In the genomic region with DNA sequence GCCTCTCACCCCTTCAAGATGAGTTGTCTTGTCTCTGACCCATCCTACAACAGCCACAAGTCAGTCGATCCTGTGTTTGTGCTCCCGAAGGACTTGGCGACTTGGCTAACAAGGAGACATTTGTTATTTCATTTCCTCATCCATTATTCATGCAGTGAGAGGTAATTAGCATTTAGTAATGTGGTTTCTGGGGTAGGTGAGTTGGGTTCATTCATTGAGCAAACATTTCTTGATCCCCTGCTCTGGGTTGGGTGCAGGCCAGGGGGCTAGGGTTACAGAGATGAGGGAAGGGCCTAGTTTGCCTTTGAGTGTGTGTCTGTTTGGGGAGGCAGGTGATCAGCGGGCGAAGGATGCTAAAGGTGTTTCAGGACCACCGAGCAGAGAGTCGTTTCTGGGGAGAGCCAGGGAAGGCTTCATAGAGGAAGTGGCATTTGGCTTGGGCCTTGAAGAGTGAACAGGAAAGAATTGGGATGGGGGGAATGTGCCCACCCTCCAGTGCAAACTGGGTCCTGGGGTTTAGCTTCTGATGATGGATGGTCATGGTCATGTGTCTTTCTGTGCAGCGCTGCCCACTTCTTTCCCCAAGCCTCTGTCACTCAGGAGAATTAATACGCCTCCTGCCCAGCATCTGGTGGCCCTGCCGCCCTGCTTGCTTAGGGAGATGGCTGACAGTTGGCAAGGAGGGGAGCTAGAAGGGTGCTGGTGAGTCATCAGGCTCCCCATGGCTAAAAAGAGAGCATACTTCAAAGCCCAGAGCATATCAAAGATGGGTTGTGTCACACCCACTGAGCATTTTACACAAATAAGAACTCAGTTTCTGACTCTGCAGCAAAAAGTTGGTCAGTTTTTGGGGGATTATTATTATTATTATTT, we compare ENCODE assay signal across 9 cellular contexts. TPM values are rescaled to one million over a fixed set of nuclear protein-coding genes. Genes with fewer than 3 reads are reported as not detected.
DNase-seq lines count a peak whose midpoint lies in the region; TF ChIP-seq lines count a peak whose summit lies in the region.
"Had no signal": no experiment of that assay in that cellular context is flagged by ENCODE, and none has a peak within 500 bp of the region (broad histone marks: within the 10 kb centered on the region; RNA-seq: fewer than 3 reads in every experiment).

No MANE protein-coding gene starts in this region.

- TF ChIP-seq POLR2A in tibial nerve (IDR thresholded peaks at IDR 0.05) (no peak), transverse colon (IDR thresholded peaks at IDR 0.05) (no peak), stomach (IDR thresholded peaks at IDR 0.05) (no peak)

- no peaks in the 10 kb centered on the region for H3K23me2 ChIP-seq in H9 (ENCODE audit: insufficient read length, low read depth, low read length, poor library complexity, severe bottlenecking)

- H3K4me3 Mint-ChIP-seq in H9 (peak overlapping the region in 1 of 2 experiments; percentile 8; a peak in 2 of 5 replicates), neural crest cell (peak overlapping the region; percentile 69)
- peak overlapping the region; percentile 0 for H3K4me3 Mint-ChIP-seq in activated naive CD8-positive, alpha-beta T cell treated with anti-CD3 and anti-CD28 coated beads for 36 hours

- H2BK5ac ChIP-seq in H9 (ENCODE audit: insufficient read length, low read length): no peak overlapping the region

- no peak overlapping the region for H3K14ac ChIP-seq in H9 (ENCODE audit: insufficient read depth, low read length)

- no peak overlapping the region for H3K4me2 ChIP-seq in H9 (ENCODE audit: insufficient read depth, insufficient read length, low read length)

- H3K79me1 ChIP-seq in H9 (ENCODE audit: insufficient read depth, low read depth, low read length, poor library complexity, severe bottlenecking): peaks cover 4% of the 10 kb centered on the region

- peaks cover 13 to 18% of the 10 kb centered on the region in 2 experiments for H3K9me3 Mint-ChIP-seq in H9
- H3K9me3 Mint-ChIP-seq in activated naive CD8-positive, alpha-beta T cell treated with anti-CD3 and anti-CD28 coated beads for 36 hours: peaks cover under 1% of the 10 kb centered on the region
- H3K9me3 Mint-ChIP-seq in neural crest cell: peaks cover under 1% of the 10 kb centered on the region

- H3K27ac ChIP-seq in H9 (ENCODE audit: insufficient read length, low read depth, low read length) (no peak overlapping the region), tibial nerve (no peak overlapping the region), transverse colon (no peak overlapping the region), stomach (no peak overlapping the region)
- H3K27ac ChIP-seq: cardiac muscle cell had no signal

- H3K36me3 ChIP-seq in tibial nerve (peaks cover 0 to 15% (median 0%) of the 10 kb centered on the region in 3 donors), transverse colon (peaks cover 0 to 6% (median 0%) of the 10 kb centered on the region in 4 donors), stomach (peaks cover 0 to 27% (median 14%) of the 10 kb centered on the region in 4 donors)

- no peak for TF ChIP-seq EP300 in tibial nerve (IDR thresholded peaks at IDR 0.05)
- no peak for TF ChIP-seq EP300 in transverse colon (IDR thresholded peaks at IDR 0.05; ENCODE audit: low read depth)
- no peak for TF ChIP-seq EP300 in stomach (IDR thresholded peaks at IDR 0.05)

- no peak overlapping the region for H3K4me3 ChIP-seq in tibial nerve
- no peak overlapping the region for H3K4me3 ChIP-seq in transverse colon
- no peak overlapping the region for H3K4me3 ChIP-seq in stomach
- H3K4me3 ChIP-seq: cardiac muscle cell had no signal

- TF ChIP-seq CTCF in H9 (conservative IDR thresholded peaks at IDR 0.05) (no peak), neural crest cell (conservative IDR thresholded peaks at IDR 0.05) (no peak), tibial nerve (IDR thresholded peaks at IDR 0.05) (no peak), transverse colon (IDR thresholded peaks at IDR 0.05) (no peak), stomach (IDR thresholded peaks at IDR 0.05) (no peak)

- no peak overlapping the region for H2AFZ ChIP-seq in H9 (ENCODE audit: low read length)

- no peak overlapping the region for H3K9ac ChIP-seq in H9 (ENCODE audit: extremely low read depth, insufficient read length, low read length)

- no peak overlapping the region for H4K5ac ChIP-seq in H9 (ENCODE audit: insufficient read length, low read depth, low read length)

- H2BK12ac ChIP-seq in H9 (ENCODE audit: insufficient read length, low read depth, low read length): no peak overlapping the region

- H3K36me3 Mint-ChIP-seq in H9 (ENCODE audit: insufficient read depth in 1 of 3, low read depth in 3 of 3): peaks cover 38 to 57% (median 39%) of the 10 kb centered on the region in 3 experiments
- peaks cover 28% of the 10 kb centered on the region for H3K36me3 Mint-ChIP-seq in activated naive CD8-positive, alpha-beta T cell treated with anti-CD3 and anti-CD28 coated beads for 36 hours
- H3K36me3 Mint-ChIP-seq in neural crest cell (ENCODE audit: low read depth): peaks cover 27% of the 10 kb centered on the region

- H3K9me3 ChIP-seq in H9 (ENCODE audit: control insufficient read depth, low read depth, low read length) (peaks cover 4% of the 10 kb centered on the region), tibial nerve (peaks cover 0 to 6% (median 0%) of the 10 kb centered on the region in 4 donors), transverse colon (no peaks in the 10 kb centered on the region), stomach (peaks cover 0 to 5% (median 0%) of the 10 kb centered on the region in 4 donors)

- H3K23ac ChIP-seq in H9 (ENCODE audit: insufficient read length, low read depth, low read length): no peak overlapping the region

- H4K91ac ChIP-seq in H9 (ENCODE audit: insufficient read length, low read depth, low read length): no peak overlapping the region

- no peak for DNase-seq in H9
- peak; percentile 90 to 98 for DNase-seq in NCI-H524 (lab: John Stamatoyannopoulos, UW)
- peak; percentile 54 for DNase-seq in activated naive CD8-positive, alpha-beta T cell treated with anti-CD3 and anti-CD28 coated beads for 36 hours
- no peak for DNase-seq in neural crest cell (ENCODE audit: low read depth, low spot score)
- DNase-seq in tibial nerve (ENCODE audit: low spot score in 2 of 2): no peak
- no peak for DNase-seq in transverse colon
- no peak for DNase-seq in medulla oblongata (ENCODE audit: extremely low spot score)
- DNase-seq in stomach: no peak

- H3T11ph ChIP-seq in H9 (ENCODE audit: low read length): no peak overlapping the region

- H2AK5ac ChIP-seq in H9 (ENCODE audit: insufficient read length, low read length): no peak overlapping the region

- no CpG with 5 or more reads among the region's 10 CpGs for WGBS in H9 (ENCODE audit: extremely low coverage, insufficient read length, low lambda C conversion rate)
- 69 to 73% methylated on average over 10 of the region's 10 CpGs for WGBS in tibial nerve, 2 donors
- WGBS in transverse colon (ENCODE audit: low coverage in 1 of 2), 2 donors: 74 to 92% methylated on average over 6 to 10 of the region's 10 CpGs
- WGBS in stomach, 5 donors: 82 to 88% (median 88%) methylated on average over 9 to 10 of the region's 10 CpGs

- no peak overlapping the region for H2BK120ac ChIP-seq in H9 (ENCODE audit: low read depth, low read length, poor library complexity, severe bottlenecking)

- H3K27me3 ChIP-seq in H9 (ENCODE audit: insufficient read depth, low read length) (no peaks in the 10 kb centered on the region), tibial nerve (no peaks in the 10 kb centered on the region), transverse colon (no peaks in the 10 kb centered on the region), stomach (no peaks in the 10 kb centered on the region)
- H3K27me3 ChIP-seq: cardiac muscle cell had no signal

- no peak overlapping the region for H2BK15ac ChIP-seq in H9 (ENCODE audit: low read depth, low read length)

- no peak overlapping the region for H2BK20ac ChIP-seq in H9 (ENCODE audit: low read depth, low read length, poor library complexity, severe bottlenecking)

- no peak overlapping the region for H4K8ac ChIP-seq in H9 (replicated peaks; ENCODE audit: insufficient read length, low read depth, low read length)

- no peak overlapping the region for H3K56ac ChIP-seq in H9 (ENCODE audit: insufficient read length, low read depth, low read length)

- H3K27ac Mint-ChIP-seq in H9 (peak overlapping the region in 2 of 3 experiments; percentile 78 to 85; a peak in 5 of 7 replicates), neural crest cell (ENCODE audit: unreplicated experiment) (peak overlapping the region; percentile 69)
- peak overlapping the region; percentile 10 for H3K27ac Mint-ChIP-seq in activated naive CD8-positive, alpha-beta T cell treated with anti-CD3 and anti-CD28 coated beads for 36 hours

- H3K4me1 Mint-ChIP-seq in H9: peaks cover 33 to 43% of the 10 kb centered on the region in 2 experiments
- peaks cover 27% of the 10 kb centered on the region for H3K4me1 Mint-ChIP-seq in activated naive CD8-positive, alpha-beta T cell treated with anti-CD3 and anti-CD28 coated beads for 36 hours
- H3K4me1 Mint-ChIP-seq in neural crest cell: peaks cover 62% of the 10 kb centered on the region

- H3K4me1 ChIP-seq in H9 (ENCODE audit: insufficient read depth, low read length): peaks cover 10% of the 10 kb centered on the region
- H3K4me1 ChIP-seq in tibial nerve: peaks cover 0 to 8% (median 1%) of the 10 kb centered on the region in 4 donors
- H3K4me1 ChIP-seq in transverse colon: peaks cover 0 to 16% (median 7%) of the 10 kb centered on the region in 4 donors
- peaks cover 0 to 12% (median 0%) of the 10 kb centered on the region in 4 donors for H3K4me1 ChIP-seq in stomach

- no peaks in the 10 kb centered on the region; the same call in 1 of the 2 replicates for H3K79me2 ChIP-seq in H9 (ENCODE audit: insufficient read depth, low read length)

- no peak overlapping the region for H3K4ac ChIP-seq in H9 (ENCODE audit: low read depth, low read length)

- in situ Hi-C loops in transverse colon (cut with MboI; ENCODE audit: low pct_ligation_motif_present in 1 of 4, low pct_unique_long_range_greater_than_20kb in 1 of 4, low sequenced_read_pairs in 3 of 4): no loop called here

- no peaks in the 10 kb centered on the region for H4K20me1 ChIP-seq in H9 (ENCODE audit: control insufficient read depth, insufficient read depth, insufficient read length)

- H3K27me3 Mint-ChIP-seq in H9 (ENCODE audit: low read depth): no peaks in the 10 kb centered on the region
- H3K27me3 Mint-ChIP-seq in activated naive CD8-positive, alpha-beta T cell treated with anti-CD3 and anti-CD28 coated beads for 36 hours: no peaks in the 10 kb centered on the region
- H3K27me3 Mint-ChIP-seq in neural crest cell (ENCODE audit: low read depth): no peaks in the 10 kb centered on the region

- no peak overlapping the region for H3K18ac ChIP-seq in H9 (ENCODE audit: insufficient read length, low read depth, low read length)

- intact Hi-C loops in transverse colon (cut with DNase I; ENCODE audit: low total_unique reads): no loop called here
- intact Hi-C loops in stomach (cut with DNase I; ENCODE audit: low total_unique reads): no loop called here

RNA-seq across cellular contexts. Expression of gene MSI2, which starts 38.5 kb away (rescaled TPM):
- total RNA-seq in H9 (2021) (82.6 and 98.5 TPM in 2 replicates), neural crest cell (140 and 150 TPM in 2 replicates), tibial nerve (10 to 100 TPM; 11.5 to 18.3 (median 14.2) TPM), transverse colon (10 to 100 TPM; 20.6 to 36.0 (median 29.3) TPM), stomach (10 to 100 TPM; 11.7 to 72.4 (median 30.8) TPM)
- 10 to 100 TPM; 48.0 to 49.4 TPM for total RNA-seq in activated naive CD8-positive, alpha-beta T cell treated with anti-CD3 and anti-CD28 coated beads for 36 hours
- polyA plus RNA-seq in stomach: 10 to 100 TPM in 2 of 3 donors, 1 to 10 TPM in 1; 8.3 to 15.8 (median 10.7) TPM

Comparison
In these comparisons a context has a peak if more than half of its experiments do, and no peak if none do; other contexts are left out.
1. DNase-seq: peak in NCI-H524 (2 of 2) and activated naive CD8-positive, alpha-beta T cell treated with anti-CD3 and anti-CD28 coated beads for 36 hours (single experiment); none in H9 (single experiment), neural crest cell (single experiment), tibial nerve (0 of 2), transverse colon (single experiment), medulla oblongata (single experiment) and stomach (single experiment).
2. H3K27ac Mint-ChIP-seq: peak in every context shown above with its lines; median percentile 82 in H9; 69 in neural crest cell; 10 in activated naive CD8-positive, alpha-beta T cell treated with anti-CD3 and anti-CD28 coated beads for 36 hours.